In the genomic region with DNA sequence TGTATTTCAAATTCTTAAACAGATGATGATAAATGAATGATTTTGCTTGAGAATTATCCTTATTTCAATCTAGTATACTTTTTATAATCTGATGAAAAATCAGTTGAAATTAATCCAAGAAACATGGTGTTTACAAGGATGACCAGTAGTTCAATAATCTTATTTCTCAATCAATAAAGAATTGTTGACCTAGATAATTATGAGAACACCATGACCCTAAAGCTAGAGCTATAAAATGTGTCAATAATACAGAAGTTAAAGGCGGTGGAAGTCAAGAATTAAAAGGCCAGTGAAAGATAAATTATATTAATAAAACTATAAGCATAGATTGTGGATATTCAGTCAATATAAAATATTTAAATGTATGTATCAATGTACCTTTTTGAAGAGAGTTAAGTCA, we compare ENCODE assay signal across 33 cellular contexts.
A peak's percentile ranks its signal among the peaks of the same experiment; 100 is the strongest.
DNase-seq lines count a peak whose midpoint lies in the region; ATAC-seq and TF ChIP-seq lines count a peak whose summit lies in the region.
"Had no signal": no experiment of that assay in that cellular context is flagged by ENCODE, and none has a peak within 500 bp of the region (broad histone marks: within the 10 kb centered on the region; RNA-seq: fewer than 3 reads in every experiment).

No MANE protein-coding gene starts in this region.

- POLR2A ChIA-PET in activated CD4-positive, alpha-beta memory T cell treated with anti-CD3 and anti-CD28 coated beads, Interleukin-2, amount 10 ng/mL, durations not matched to agents 7 days and 5 days (lab: Charles Lee): no interaction called here
- POLR2A ChIA-PET in activated CD4-positive, alpha-beta memory T cell treated with anti-CD3 and anti-CD28 coated beads for 36 hours (lab: Charles Lee): no interaction called here

- peak; percentile 72 for DNase-seq in LNCaP clone FGC (ENCODE audit: low read depth)
- DNase-seq in gastrocnemius medialis: no peak
- no peak for DNase-seq in activated CD4-positive, alpha-beta memory T cell treated with anti-CD3 and anti-CD28 coated beads, Interleukin-2, amount 10 ng/mL, durations not matched to agents 7 days and 5 days
- DNase-seq in nephron progenitor cell: no peak
- no peak for DNase-seq in activated CD4-positive, alpha-beta memory T cell treated with anti-CD3 and anti-CD28 coated beads for 36 hours
- DNase-seq: 8988T; ACHN; AML-193; BE2C; C1 segment of cervical spinal cord; Caco-2; Calu3; CD4-positive, alpha-beta memory T cell; CD4-positive, alpha-beta T cell; CD4-positive, CD25-positive, alpha-beta regulatory T cell; CD8-positive, alpha-beta memory T cell; CD8-positive, alpha-beta T cell; COR-L47; DMS 273 treated with DMSO at 0.1 percent for 48 hours; DMS153; DMS53; DMS79; DMS79 treated with DMSO at 0.1 percent for 48 hours; DND-41; EL had no signal

- no peaks in the 10 kb centered on the region for H3K9me3 ChIP-seq in gastrocnemius medialis
- H3K9me3 ChIP-seq: BE2C, BLaER1, Caco-2 had no signal

- peaks cover 4% of the 10 kb centered on the region for H3K9me3 Mint-ChIP-seq in activated CD4-positive, alpha-beta memory T cell treated with anti-CD3 and anti-CD28 coated beads, Interleukin-2, amount 10 ng/mL, durations not matched to agents 7 days and 5 days
- H3K9me3 Mint-ChIP-seq in nephron progenitor cell: no peaks in the 10 kb centered on the region
- H3K9me3 Mint-ChIP-seq in activated CD4-positive, alpha-beta memory T cell treated with anti-CD3 and anti-CD28 coated beads for 36 hours: peaks cover 15% of the 10 kb centered on the region

- H3K4me1 ChIP-seq in gastrocnemius medialis: no peaks in the 10 kb centered on the region
- H3K4me1 ChIP-seq: A549, BE2C, Caco-2 had no signal

- no peaks in the 10 kb centered on the region for H3K36me3 Mint-ChIP-seq in activated CD4-positive, alpha-beta memory T cell treated with anti-CD3 and anti-CD28 coated beads, Interleukin-2, amount 10 ng/mL, durations not matched to agents 7 days and 5 days (ENCODE audit: low read depth)
- H3K36me3 Mint-ChIP-seq in nephron progenitor cell (ENCODE audit: low read depth): no peaks in the 10 kb centered on the region
- no peaks in the 10 kb centered on the region for H3K36me3 Mint-ChIP-seq in activated CD4-positive, alpha-beta memory T cell treated with anti-CD3 and anti-CD28 coated beads for 36 hours
- H3K36me3 Mint-ChIP-seq: CD14-positive monocyte; CD4-positive, alpha-beta memory T cell; CD4-positive, CD25-positive, alpha-beta regulatory T cell; CD8-positive, alpha-beta memory T cell; CD8-positive, alpha-beta T cell had no signal

- CTCF ChIA-PET in activated CD4-positive, alpha-beta memory T cell treated with anti-CD3 and anti-CD28 coated beads, Interleukin-2, amount 10 ng/mL, durations not matched to agents 7 days and 5 days (lab: Charles Lee): no interaction called here
- CTCF ChIA-PET in activated CD4-positive, alpha-beta memory T cell treated with anti-CD3 and anti-CD28 coated beads for 36 hours (lab: Charles Lee): no interaction called here

- in situ Hi-C loops in gastrocnemius medialis (cut with MboI; ENCODE audit: low sequenced_read_pairs in 4 of 4): no loop called here

- H3K27ac Mint-ChIP-seq in activated CD4-positive, alpha-beta memory T cell treated with anti-CD3 and anti-CD28 coated beads, Interleukin-2, amount 10 ng/mL, durations not matched to agents 7 days and 5 days: no peak overlapping the region
- H3K27ac Mint-ChIP-seq in nephron progenitor cell: no peak overlapping the region
- H3K27ac Mint-ChIP-seq in activated CD4-positive, alpha-beta memory T cell treated with anti-CD3 and anti-CD28 coated beads for 36 hours: no peak overlapping the region
- H3K27ac Mint-ChIP-seq: B cell; CD14-positive monocyte; CD4-positive, alpha-beta memory T cell; CD4-positive, alpha-beta T cell; CD4-positive, CD25-positive, alpha-beta regulatory T cell; CD8-positive, alpha-beta memory T cell; CD8-positive, alpha-beta T cell had no signal

- intact Hi-C loops in gastrocnemius medialis (cut with DNase I; ENCODE audit: low total_unique reads): no loop called here
- intact Hi-C loops in activated CD4-positive, alpha-beta memory T cell treated with anti-CD3 and anti-CD28 coated beads for 36 hours (cut with micrococcal nuclease): no loop called here

- no peak overlapping the region for H3K4me3 Mint-ChIP-seq in activated CD4-positive, alpha-beta memory T cell treated with anti-CD3 and anti-CD28 coated beads, Interleukin-2, amount 10 ng/mL, durations not matched to agents 7 days and 5 days
- no peak overlapping the region for H3K4me3 Mint-ChIP-seq in nephron progenitor cell
- H3K4me3 Mint-ChIP-seq in activated CD4-positive, alpha-beta memory T cell treated with anti-CD3 and anti-CD28 coated beads for 36 hours: no peak overlapping the region
- H3K4me3 Mint-ChIP-seq: B cell; CD14-positive monocyte; CD4-positive, alpha-beta memory T cell; CD4-positive, alpha-beta T cell; CD4-positive, CD25-positive, alpha-beta regulatory T cell; CD8-positive, alpha-beta memory T cell; CD8-positive, alpha-beta T cell had no signal

- no peak for ATAC-seq in gastrocnemius medialis
- ATAC-seq: A549; CD8-positive, alpha-beta T cell had no signal

- no peaks in the 10 kb centered on the region for H3K4me1 Mint-ChIP-seq in activated CD4-positive, alpha-beta memory T cell treated with anti-CD3 and anti-CD28 coated beads, Interleukin-2, amount 10 ng/mL, durations not matched to agents 7 days and 5 days
- H3K4me1 Mint-ChIP-seq in nephron progenitor cell: no peaks in the 10 kb centered on the region
- H3K4me1 Mint-ChIP-seq in activated CD4-positive, alpha-beta memory T cell treated with anti-CD3 and anti-CD28 coated beads for 36 hours (ENCODE audit: low read depth): no peaks in the 10 kb centered on the region
- H3K4me1 Mint-ChIP-seq: B cell; CD14-positive monocyte; CD4-positive, alpha-beta memory T cell; CD4-positive, CD25-positive, alpha-beta regulatory T cell; CD8-positive, alpha-beta memory T cell had no signal

- no peak for TF ChIP-seq POLR2A in gastrocnemius medialis (IDR thresholded peaks at IDR 0.05)

- no peaks in the 10 kb centered on the region for H3K27me3 Mint-ChIP-seq in activated CD4-positive, alpha-beta memory T cell treated with anti-CD3 and anti-CD28 coated beads, Interleukin-2, amount 10 ng/mL, durations not matched to agents 7 days and 5 days
- H3K27me3 Mint-ChIP-seq in nephron progenitor cell (ENCODE audit: low read depth, poor library complexity): peaks cover 3% of the 10 kb centered on the region
- no peaks in the 10 kb centered on the region for H3K27me3 Mint-ChIP-seq in activated CD4-positive, alpha-beta memory T cell treated with anti-CD3 and anti-CD28 coated beads for 36 hours
- H3K27me3 Mint-ChIP-seq: B cell; CD4-positive, alpha-beta memory T cell; CD4-positive, alpha-beta T cell; CD4-positive, CD25-positive, alpha-beta regulatory T cell had no signal

- H3K27me3 ChIP-seq in gastrocnemius medialis: no peaks in the 10 kb centered on the region
- H3K27me3 ChIP-seq: BE2C; BLaER1; BLaER1 treated with 17β-estradiol and CSF1 and Interleukin-3, amounts not matched to agents 10 nM and 100 nM had no signal

- H3K27ac ChIP-seq in 22Rv1: peak overlapping the region; percentile 87
- H3K27ac ChIP-seq in C4-2B: peak overlapping the region; percentile 85; the same call in 1 of the 2 replicates
- H3K27ac ChIP-seq in VCaP: peak overlapping the region; percentile 98
- no peak overlapping the region for H3K27ac ChIP-seq in gastrocnemius medialis
- H3K27ac ChIP-seq: A549; BLaER1; BLaER1 treated with 17β-estradiol and CSF1 and Interleukin-3, amounts not matched to agents 10 nM and 100 nM had no signal

- H3K36me3 ChIP-seq in gastrocnemius medialis: no peaks in the 10 kb centered on the region
- H3K36me3 ChIP-seq: BE2C; BLaER1; BLaER1 treated with 17β-estradiol and CSF1 and Interleukin-3, amounts not matched to agents 10 nM and 100 nM had no signal

- H3K4me3 ChIP-seq in LNCaP clone FGC (ENCODE audit: low read depth, low read length) (no peak overlapping the region), gastrocnemius medialis (no peak overlapping the region)
- H3K4me3 ChIP-seq: A549; BLaER1; BLaER1 treated with 17β-estradiol and CSF1 and Interleukin-3, amounts not matched to agents 10 nM and 100 nM had no signal

- TF ChIP-seq CTCF in 22Rv1 (IDR thresholded peaks at IDR 0.05) (no peak), C4-2B (conservative IDR thresholded peaks at IDR 0.05) (no peak), LNCaP clone FGC (IDR thresholded peaks at IDR 0.05; ENCODE audit: control insufficient read depth, extremely low read depth, insufficient read depth) (no peak), VCaP (conservative IDR thresholded peaks at IDR 0.05) (no peak), gastrocnemius medialis (IDR thresholded peaks at IDR 0.05 in 4 of 5, conservative IDR thresholded peaks at IDR 0.05 in 1 of 5) (no peak), nephron progenitor cell (IDR thresholded peaks at IDR 0.05) (no peak)

Comparison
In these comparisons a context has a peak if more than half of its experiments do, and no peak if none do; other contexts are left out.
1. H3K27ac ChIP-seq: peak in 22Rv1 (single experiment), C4-2B (single experiment) and VCaP (single experiment); none in gastrocnemius medialis (0 of 4).